In genomic region chrX:108044554-108045256, GRCh38 we compare ENCODE assay signal across 29 cellular contexts. TPM values are rescaled to one million over a fixed set of nuclear protein-coding genes. Genes with fewer than 3 reads are reported as not detected.
"Had no signal": no experiment of that assay in that cellular context is flagged by ENCODE, and none has a peak within 500 bp of the region (broad histone marks: within the 10 kb centered on the region; RNA-seq: fewer than 3 reads in every experiment).

Gene VSIG1, plus strand, starts transcription at chrX:108045065. Its CDS starts 66 bp downstream, at chrX:108045131.

- H3K4me3 ChIP-seq: left ventricle myocardium inferior, tibial nerve, uterus had no signal

- H3K27ac Mint-ChIP-seq: activated B cell treated with CpG ODN at 0.5 μM for 24 hours; activated CD4-positive, alpha-beta T cell treated with anti-CD3 and anti-CD28 coated beads for 36 hours; activated naive CD8-positive, alpha-beta T cell treated with anti-CD3 and anti-CD28 coated beads for 36 hours; activated T-helper 2 cell treated with anti-CD3 and anti-CD28 coated beads, Interferon-gamma antibody, Interleukin-2, Interleukin-4, amounts not matched to agents 10 μg/mL and 5 μg/mL and 100 μg/mL, durations not matched to agents 14 hours and 24 hours and 36 hours; immature natural killer cell had no signal

- ATAC-seq: activated CD4-positive, alpha-beta T cell treated with anti-CD3 and anti-CD28 coated beads for 36 hours; activated T-cell treated with anti-CD3 and anti-CD28 coated beads, Interleukin-2, amount 50 U/mL, for 4 hours; stimulated activated naive CD8-positive, alpha-beta T cell treated with anti-CD3 and anti-CD28 coated beads, Interleukin-15, Interleukin-2, amounts not matched to agents 100 U/mL and 50 U/mL, for 24 hours had no signal

- DNase-seq: activated B cell treated with CpG ODN at 0.5 μM for 24 hours; activated CD4-positive, alpha-beta T cell treated with anti-CD3 and anti-CD28 coated beads for 36 hours; activated CD4-positive, alpha-beta T cell treated with anti-CD3 and anti-CD28 coated beads, Interleukin-2, amount 50 U/mL, for 4 hours; activated CD8-positive, alpha-beta memory T cell treated with anti-CD3 and anti-CD28 coated beads for 24 hours; activated CD8-positive, alpha-beta memory T cell treated with anti-CD3 and anti-CD28 coated beads, Interleukin-2, amount 50 U/mL, for 4 hours; activated naive CD4-positive, alpha-beta T cell treated with Interleukin-2 at 50 U/mL for 16 hours; activated naive CD8-positive, alpha-beta T cell treated with anti-CD3 and anti-CD28 coated beads for 36 hours; activated T-cell treated with anti-CD3 and anti-CD28 coated beads, Interleukin-2, amount 50 U/mL, for 4 hours; central memory CD4-positive, alpha-beta T cell; effector memory CD4-positive, alpha-beta T cell; foreskin melanocyte; immature natural killer cell; left ventricle myocardium inferior; mammary epithelial cell; midbrain; occipital lobe; posterior cingulate gyrus; retina; stimulated activated CD4-positive, alpha-beta T cell treated with anti-CD3 and anti-CD28 coated beads, Interleukin-4, amount 100 ng/mL, for 4 hours; stimulated activated naive CD8-positive, alpha-beta T cell treated with anti-CD3 and anti-CD28 coated beads, Interleukin-15, Interleukin-2, amounts not matched to agents 100 U/mL and 50 U/mL, for 24 hours; substantia nigra; T-helper 1 cell; T-helper 9 cell; uterus had no signal

- H3K36me3 ChIP-seq: left ventricle myocardium inferior, tibial nerve, uterus had no signal

- H3K4me1 ChIP-seq: left ventricle myocardium inferior, tibial nerve, uterus had no signal

- H3K9me3 ChIP-seq: left ventricle myocardium inferior, tibial nerve, uterus had no signal

- H3K4me1 Mint-ChIP-seq: activated B cell treated with CpG ODN at 0.5 μM for 24 hours, immature natural killer cell, neural crest cell had no signal

- H3K27ac ChIP-seq: left ventricle myocardium inferior, tibial nerve, uterus had no signal

- H3K9me3 Mint-ChIP-seq: activated B cell treated with CpG ODN at 0.5 μM for 24 hours; activated naive CD8-positive, alpha-beta T cell treated with anti-CD3 and anti-CD28 coated beads for 36 hours; activated T-cell treated with anti-CD3 and anti-CD28 coated beads, Interleukin-2, amount 50 U/mL, for 4 hours; activated T-helper 2 cell treated with anti-CD3 and anti-CD28 coated beads, Interferon-gamma antibody, Interleukin-2, Interleukin-4, amounts not matched to agents 10 μg/mL and 5 μg/mL and 100 μg/mL, durations not matched to agents 14 hours and 24 hours and 36 hours; immature natural killer cell; neural crest cell had no signal

- H3K27me3 Mint-ChIP-seq: activated B cell treated with CpG ODN at 0.5 μM for 24 hours; activated CD4-positive, alpha-beta T cell treated with anti-CD3 and anti-CD28 coated beads for 36 hours; activated naive CD8-positive, alpha-beta T cell treated with anti-CD3 and anti-CD28 coated beads for 36 hours had no signal

- H3K36me3 Mint-ChIP-seq: activated naive CD8-positive, alpha-beta T cell treated with anti-CD3 and anti-CD28 coated beads for 36 hours; immature natural killer cell had no signal

- H3K4me3 Mint-ChIP-seq: activated B cell treated with CpG ODN at 0.5 μM for 24 hours; activated CD4-positive, alpha-beta T cell treated with anti-CD3 and anti-CD28 coated beads for 36 hours; activated naive CD8-positive, alpha-beta T cell treated with anti-CD3 and anti-CD28 coated beads for 36 hours; activated T-cell treated with anti-CD3 and anti-CD28 coated beads, Interleukin-2, amount 50 U/mL, for 4 hours; immature natural killer cell; neural crest cell had no signal

RNA-seq across cellular contexts. Expression of gene VSIG1, which starts in this region (rescaled TPM):
- total RNA-seq: astrocyte, left ventricle myocardium inferior, myocyte, neural crest cell, occipital lobe had no signal
